ENCODE assay signal across 1 cellular context in the genomic region with DNA sequence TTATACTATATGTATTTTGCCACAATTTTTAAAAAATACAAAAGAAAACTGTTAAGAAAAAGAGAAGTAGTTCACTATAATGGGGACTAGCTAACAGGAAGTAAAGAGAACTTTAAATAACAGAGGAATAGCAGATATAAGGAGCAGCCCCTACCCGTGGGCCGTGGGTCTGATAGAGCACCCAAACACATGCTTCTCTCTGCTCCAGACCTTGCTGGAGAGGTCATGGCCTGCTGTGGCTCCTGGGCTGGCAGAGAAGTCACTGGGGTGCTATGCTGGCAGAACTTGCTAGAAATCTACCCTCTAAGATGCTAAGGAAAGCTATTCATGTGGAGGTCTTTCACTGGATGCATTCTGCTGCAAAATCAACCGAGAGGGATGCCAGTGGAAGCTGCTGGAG.
TF ChIP-seq lines count a peak whose summit lies in the region.

No MANE protein-coding gene starts in this region.

TF ChIP-seq in HEK293T, 16 proteins besides CTCF, POLR2A, EP300 and RAD21 (continued from another document):
- no peak for TF ChIP-seq L3MBTL2 (conservative IDR thresholded peaks at IDR 0.05)
